ENCODE assay signal across 14 cellular contexts in genomic region chr5:175714686-175715085, GRCh38. TPM values are rescaled to one million over a fixed set of nuclear protein-coding genes. Genes with fewer than 3 reads are reported as not detected.
DNase-seq lines count a peak whose midpoint lies in the region; ATAC-seq and TF ChIP-seq lines count a peak whose summit lies in the region.
"Had no signal": no experiment of that assay in that cellular context is flagged by ENCODE, and none has a peak within 500 bp of the region (broad histone marks: within the 10 kb centered on the region; RNA-seq: fewer than 3 reads in every experiment).

No MANE protein-coding gene starts in this region.

- no peaks in the 10 kb centered on the region for H3K4me1 ChIP-seq in spleen
- H3K4me1 ChIP-seq: HAP-1 had no signal

- H3K4me3 Mint-ChIP-seq in CD14-positive monocyte = no peak overlapping the region
- H3K4me3 Mint-ChIP-seq in activated T-helper 17 cell treated with anti-CD3 and anti-CD28 coated beads, Interleukin-2, amount 50 U/mL, for 72 hours = no peak overlapping the region
- H3K4me3 Mint-ChIP-seq: CD4-positive, alpha-beta T cell had no signal

- intact Hi-C loops in CD14-positive monocyte (cut with micrococcal nuclease) (no loop called here), spleen (cut with DNase I; ENCODE audit: low total_unique reads) (no loop called here)

- TF ChIP-seq POLR2A in spleen (IDR thresholded peaks at IDR 0.05) = no peak

- H3K27ac Mint-ChIP-seq in CD14-positive monocyte = no peak overlapping the region
- H3K27ac Mint-ChIP-seq in activated T-helper 17 cell treated with anti-CD3 and anti-CD28 coated beads, Interleukin-2, amount 50 U/mL, for 72 hours = peak overlapping the region; percentile 40
- H3K27ac Mint-ChIP-seq: CD4-positive, alpha-beta T cell had no signal

- peaks cover 29 to 34% of the 10 kb centered on the region in 2 donors for H3K36me3 Mint-ChIP-seq in CD14-positive monocyte
- no peaks in the 10 kb centered on the region for H3K36me3 Mint-ChIP-seq in activated T-helper 17 cell treated with anti-CD3 and anti-CD28 coated beads, Interleukin-2, amount 50 U/mL, for 72 hours (ENCODE audit: low read depth)

- H3K9me3 Mint-ChIP-seq in CD14-positive monocyte = peaks cover 14 to 30% (median 23%) of the 10 kb centered on the region in 7 donors
- no peaks in the 10 kb centered on the region for H3K9me3 Mint-ChIP-seq in activated T-helper 17 cell treated with anti-CD3 and anti-CD28 coated beads, Interleukin-2, amount 50 U/mL, for 72 hours

- peaks cover 0 to 11% (median 0%) of the 10 kb centered on the region in 6 donors for H3K36me3 ChIP-seq in spleen
- H3K36me3 ChIP-seq: HAP-1 had no signal

- H3K27me3 ChIP-seq in spleen (replicated peaks in 1 of 7) = peaks cover 0 to 12% (median 4%) of the 10 kb centered on the region in 7 donors
- H3K27me3 ChIP-seq: BLaER1 treated with 17β-estradiol and CSF1 and Interleukin-3, amounts not matched to agents 10 nM and 100 nM had no signal

- H3K4me3 ChIP-seq in spleen = no peak overlapping the region
- H3K4me3 ChIP-seq: BLaER1 treated with 17β-estradiol and CSF1 and Interleukin-3, amounts not matched to agents 10 nM and 100 nM; HAP-1 had no signal

- H3K9me3 ChIP-seq in spleen = peaks cover 0 to 29% (median 17%) of the 10 kb centered on the region in 8 donors

- ATAC-seq in activated T-helper 17 cell treated with anti-CD3 and anti-CD28 coated beads, Interleukin-2, amount 50 U/mL, for 72 hours (replicated peaks) = no peak
- no peak for ATAC-seq in esophagus mucosa
- ATAC-seq in HG02852 (IDR thresholded peaks at IDR 0.05; ENCODE audit: unreplicated experiment) = no peak

- DNase-seq in activated effector memory CD4-positive, alpha-beta T cell treated with anti-CD3 and anti-CD28 coated beads, Interleukin-2, amount 50 U/mL, for 16 hours = peak; percentile 14
- DNase-seq in activated effector memory CD4-positive, alpha-beta T cell treated with Interleukin-2 at 50 U/mL for 16 hours = no peak
- DNase-seq in CD14-positive monocyte (ENCODE audit: low spot score) (peak; percentile 20), spleen (peak; percentile 64), SKM-1 (lab: John Stamatoyannopoulos, UW; ENCODE audit: unreplicated experiment) (no peak)
- DNase-seq: ACHN, Calu3, DMS 273 treated with DMSO at 0.1 percent for 48 hours had no signal

- peaks cover under 1 to 3% (median 2%) of the 10 kb centered on the region in 3 donors for H3K27me3 Mint-ChIP-seq in CD14-positive monocyte (ENCODE audit: low read depth in 3 of 3)
- H3K27me3 Mint-ChIP-seq in activated T-helper 17 cell treated with anti-CD3 and anti-CD28 coated beads, Interleukin-2, amount 50 U/mL, for 72 hours = no peaks in the 10 kb centered on the region
- H3K27me3 Mint-ChIP-seq: CD4-positive, alpha-beta T cell had no signal

- peaks cover 32% of the 10 kb centered on the region for H3K4me1 Mint-ChIP-seq in CD14-positive monocyte
- H3K4me1 Mint-ChIP-seq in activated T-helper 17 cell treated with anti-CD3 and anti-CD28 coated beads, Interleukin-2, amount 50 U/mL, for 72 hours = peaks cover 13% of the 10 kb centered on the region

- WGBS in spleen, 5 donors = 92 to 97% (median 94%) methylated on average over 6 of the region's 6 CpGs

- no peak overlapping the region for H3K27ac ChIP-seq in spleen
- H3K27ac ChIP-seq: BLaER1 treated with 17β-estradiol and CSF1 and Interleukin-3, amounts not matched to agents 10 nM and 100 nM had no signal

- no peak for TF ChIP-seq CTCF in CD14-positive monocyte (IDR thresholded peaks at IDR 0.05)
- no peak for TF ChIP-seq CTCF in spleen (IDR thresholded peaks at IDR 0.05 in 8 of 11, conservative IDR thresholded peaks at IDR 0.05 in 3 of 11)

RNA-seq across cellular contexts. Expression of gene HRH2, which starts 56.8 kb away (rescaled TPM):
- polyA plus RNA-seq in CD14-positive monocyte (10 to 100 TPM; 10.6 to 25.5 TPM), spleen (1 to 10 TPM; 1.9 to 4.8 (median 4.4) TPM)
- total RNA-seq in activated T-helper 17 cell treated with anti-CD3 and anti-CD28 coated beads, Interleukin-2, amount 50 U/mL, for 72 hours = 1 to 10 TPM; 3.3 to 4.0 TPM
- total RNA-seq in spleen (10 to 100 TPM; 14.6 to 85.2 (median 31.9) TPM), esophagus mucosa (0.76 TPM)
- total RNA-seq: Calu3 had no signal

Comparison
In these comparisons a context has a peak if more than half of its experiments do, and no peak if none do; other contexts are left out.
1. DNase-seq: peak in activated effector memory CD4-positive, alpha-beta T cell treated with anti-CD3 and anti-CD28 coated beads, Interleukin-2, amount 50 U/mL, for 16 hours (single experiment), CD14-positive monocyte (single experiment) and spleen (single experiment); none in activated effector memory CD4-positive, alpha-beta T cell treated with Interleukin-2 at 50 U/mL for 16 hours (single experiment) and SKM-1 (single experiment).